Comparison of ENCODE assay signal across 8 cellular contexts in the genomic region with DNA sequence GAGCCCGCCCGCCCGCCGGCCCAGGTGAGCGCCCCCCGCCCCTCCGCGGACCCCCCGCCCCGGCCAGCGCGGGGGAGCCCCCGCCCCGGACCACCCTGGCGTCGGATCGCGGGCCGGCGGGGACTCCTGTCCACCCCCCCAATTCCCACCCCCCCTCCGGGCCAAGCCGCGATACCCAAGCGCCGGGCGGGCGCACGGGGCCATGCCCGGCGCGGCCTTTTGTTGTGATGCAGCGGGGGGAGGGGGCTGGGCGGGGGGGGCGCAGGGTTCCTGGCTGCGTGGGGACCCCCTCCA. TPM values are rescaled to one million over a fixed set of nuclear protein-coding genes. Genes with fewer than 3 reads are reported as not detected.
A peak's percentile ranks its signal among the peaks of the same experiment; 100 is the strongest.
DNase-seq lines count a peak whose midpoint lies in the region; ATAC-seq, FAIRE-seq and TF ChIP-seq lines count a peak whose summit lies in the region.

No MANE protein-coding gene starts in this region.

- no peak for TF ChIP-seq POLR2A in GM12892 (IDR thresholded peaks at IDR 0.05; ENCODE audit: low read depth, low read length)

- WGBS in smooth muscle cell (ENCODE audit: low lambda C conversion rate): 0% methylated on average over 6 of the region's 35 CpGs

- H3K36me3 ChIP-seq in SJSA1: peaks cover 9% of the 10 kb centered on the region
- no peaks in the 10 kb centered on the region for H3K36me3 ChIP-seq in right atrium auricular region
- H3K36me3 ChIP-seq in smooth muscle cell (ENCODE audit: low read depth): no peaks in the 10 kb centered on the region

- H4K20me1 ChIP-seq in smooth muscle cell (ENCODE audit: low read depth): peaks cover 45% of the 10 kb centered on the region

- peak overlapping the region; percentile 64 for H3K4me3 ChIP-seq in SJSA1
- H3K4me3 ChIP-seq in right atrium auricular region: peak overlapping the region; percentile 57 to 73
- peak overlapping the region; percentile 80 for H3K4me3 ChIP-seq in smooth muscle cell

- H3K9ac ChIP-seq in smooth muscle cell (ENCODE audit: low read depth): peak overlapping the region; percentile 87

- H2AFZ ChIP-seq in smooth muscle cell (ENCODE audit: low read depth): no peak overlapping the region

- peak overlapping the region; percentile 94 for H3K4me2 ChIP-seq in smooth muscle cell

- peaks cover 58% of the 10 kb centered on the region for H3K79me2 ChIP-seq in smooth muscle cell (ENCODE audit: low read depth)

- no peak for ATAC-seq in activated CD4-positive, CD25-positive, alpha-beta regulatory T cell treated with anti-CD3 and anti-CD28 coated beads, Interleukin-2, amount 50 U/mL, for 24 hours

- no peak overlapping the region for H3K27ac ChIP-seq in SJSA1
- H3K27ac ChIP-seq in right atrium auricular region: peak overlapping the region; percentile 76 to 81
- peak overlapping the region; percentile 45 for H3K27ac ChIP-seq in smooth muscle cell (ENCODE audit: low read depth)

- no peak for TF ChIP-seq CTCF in right atrium auricular region (IDR thresholded peaks at IDR 0.05)
- TF ChIP-seq CTCF in smooth muscle cell (IDR thresholded peaks at IDR 0.05; ENCODE audit: borderline replicate concordance, insufficient read depth, poor library complexity, severe bottlenecking): no peak

- H3K9me3 ChIP-seq in SJSA1 (replicated peaks) (no peaks in the 10 kb centered on the region), right atrium auricular region (no peaks in the 10 kb centered on the region), smooth muscle cell (replicated peaks; ENCODE audit: low read depth) (no peaks in the 10 kb centered on the region)

- H3K27me3 ChIP-seq in SJSA1 (replicated peaks) (no peaks in the 10 kb centered on the region), right atrium auricular region (no peaks in the 10 kb centered on the region), smooth muscle cell (ENCODE audit: low read depth) (no peaks in the 10 kb centered on the region)

- no peak for FAIRE-seq in GM12892 (lab: Jason Lieb, UNC)

- H3K4me1 ChIP-seq in SJSA1 (replicated peaks) (peaks cover 24% of the 10 kb centered on the region), right atrium auricular region (peaks cover 0 to 16% of the 10 kb centered on the region in 2 donors), smooth muscle cell (ENCODE audit: low read depth) (peaks cover 6% of the 10 kb centered on the region)

- peak; percentile 47 for DNase-seq in GM12892 (ENCODE audit: insufficient read length)
- DNase-seq in SJSA1 (ENCODE audit: low read depth in 1 of 2, low spot score in 2 of 2): no peak
- no peak for DNase-seq in right atrium auricular region (ENCODE audit: low spot score)
- DNase-seq in smooth muscle cell (lab: John Stamatoyannopoulos, UW; ENCODE audit: unreplicated experiment): no peak
- no peak for DNase-seq in NCI-H1694 treated with DMSO at 0.1 percent for 48 hours (lab: John Stamatoyannopoulos, UW)
- DNase-seq in activated CD4-positive, CD25-positive, alpha-beta regulatory T cell (lab: John Stamatoyannopoulos, UW): no peak
- no peak for DNase-seq in cerebellar cortex (ENCODE audit: low spot score)

- no peaks in the 10 kb centered on the region for H3F3A ChIP-seq in smooth muscle cell (ENCODE audit: low read depth)

RNA-seq across cellular contexts. Expression of gene SRC, which starts 0.2 kb away (rescaled TPM):
- polyA plus RNA-seq in GM12892 (2012; ENCODE audit: missing spikeins): 18.6 TPM
- total RNA-seq in SJSA1 (2014; rRNA removed; shearing (Covaris generic)): 7.6 and 9.4 TPM in 2 replicates
- total RNA-seq in right atrium auricular region (10 to 100 TPM in 1 of 2 donors, 1 to 10 TPM in 1; 6.9 to 14.3 TPM), smooth muscle cell (26.7 and 36.5 TPM in 2 replicates)
- polyA plus RNA-seq in smooth muscle cell: 26.0 and 47.7 TPM in 2 replicates

RNA-seq across cellular contexts. Expression of gene MANBAL, which starts 56.7 kb away (rescaled TPM):
- 26.6 TPM for polyA plus RNA-seq in GM12892 (2012; ENCODE audit: missing spikeins)
- 16.2 and 19.6 TPM in 2 replicates for total RNA-seq in SJSA1 (2014; rRNA removed; shearing (Covaris generic))
- total RNA-seq in right atrium auricular region (10 to 100 TPM; 13.1 to 17.8 TPM), smooth muscle cell (28.1 and 33.7 TPM in 2 replicates)
- 86.2 and 89.0 TPM in 2 replicates for polyA plus RNA-seq in smooth muscle cell
